Comparison of ENCODE assay signal across 20 cellular contexts in the genomic region with DNA sequence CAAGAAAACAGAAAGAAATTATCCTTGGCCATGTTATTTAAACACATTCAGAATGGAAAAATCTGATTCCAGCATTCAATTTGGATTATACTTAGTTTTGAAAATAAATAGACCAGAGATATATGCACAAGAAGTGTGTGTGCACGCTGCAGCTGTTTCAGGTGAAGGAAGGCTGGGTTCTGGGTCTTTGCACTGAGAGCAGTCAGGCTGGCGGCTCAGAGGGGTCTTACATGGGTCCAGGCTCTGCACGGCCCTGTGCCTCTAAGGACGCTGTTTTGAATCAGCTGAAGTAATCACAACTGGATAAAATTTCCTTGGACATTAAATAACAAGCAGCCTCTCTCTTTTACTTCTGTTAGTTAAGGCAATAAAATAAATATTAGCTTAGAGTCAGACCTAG.
"Had no signal": no experiment of that assay in that cellular context is flagged by ENCODE, and none has a peak within 500 bp of the region (broad histone marks: within the 10 kb centered on the region; RNA-seq: fewer than 3 reads in every experiment).

No MANE protein-coding gene starts in this region.

- H3K27ac ChIP-seq: cardiac muscle cell, foreskin keratinocyte, upper lobe of left lung had no signal

- H3K4me1 ChIP-seq: upper lobe of left lung had no signal

- DNase-seq: activated CD4-positive, alpha-beta T cell treated with anti-CD3 and anti-CD28 coated beads for 1 hour; activated CD4-positive, alpha-beta T cell treated with anti-CD3 and anti-CD28 coated beads, Interleukin-2, amount 50 U/mL, for 1 hour; activated CD8-positive, alpha-beta T cell treated with anti-CD3 and anti-CD28 coated beads, Interleukin-2, amount 10 ng/mL, durations not matched to agents 7 days and 5 days; activated gamma-delta T cell; activated naive CD4-positive, alpha-beta T cell treated with anti-CD3 and anti-CD28 coated beads, Interleukin-2, amount 50 U/mL, for 16 hours; activated naive CD8-positive, alpha-beta T cell treated with anti-CD3 and anti-CD28 coated beads, Interleukin-2, amount 50 U/mL, for 24 hours; effector CD4-positive, alpha-beta T cell; erythroblast; foreskin keratinocyte; glutamatergic neuron; hippocampal formation; naive B cell; nucleus accumbens; posterior cingulate gyrus; retina; stimulated activated CD4-positive, alpha-beta T cell treated with anti-CD3 and anti-CD28 coated beads, Interleukin-12 subunit alpha, Interleukin-12 subunit beta, amount 100 ng/mL, for 4 hours; T-cell; upper lobe of left lung had no signal

- H3K4me3 ChIP-seq: cardiac muscle cell, upper lobe of left lung had no signal

- H3K9me3 ChIP-seq: upper lobe of left lung had no signal

- H3K27me3 ChIP-seq: cardiac muscle cell, foreskin keratinocyte, upper lobe of left lung had no signal

- ATAC-seq: activated CD8-positive, alpha-beta T cell treated with anti-CD3 and anti-CD28 coated beads, Interleukin-2, amount 10 ng/mL, durations not matched to agents 7 days and 5 days; activated naive CD8-positive, alpha-beta T cell treated with anti-CD3 and anti-CD28 coated beads, Interleukin-2, amount 50 U/mL, for 24 hours; foreskin keratinocyte; stimulated activated effector memory CD8-positive, alpha-beta T cell treated with anti-CD3 and anti-CD28 coated beads, Interleukin-12 subunit alpha, Interleukin-12 subunit beta, amount 100 ng/mL, for 72 hours; T-cell had no signal
